1 cellular context compared by ENCODE assay signal in the genomic region with DNA sequence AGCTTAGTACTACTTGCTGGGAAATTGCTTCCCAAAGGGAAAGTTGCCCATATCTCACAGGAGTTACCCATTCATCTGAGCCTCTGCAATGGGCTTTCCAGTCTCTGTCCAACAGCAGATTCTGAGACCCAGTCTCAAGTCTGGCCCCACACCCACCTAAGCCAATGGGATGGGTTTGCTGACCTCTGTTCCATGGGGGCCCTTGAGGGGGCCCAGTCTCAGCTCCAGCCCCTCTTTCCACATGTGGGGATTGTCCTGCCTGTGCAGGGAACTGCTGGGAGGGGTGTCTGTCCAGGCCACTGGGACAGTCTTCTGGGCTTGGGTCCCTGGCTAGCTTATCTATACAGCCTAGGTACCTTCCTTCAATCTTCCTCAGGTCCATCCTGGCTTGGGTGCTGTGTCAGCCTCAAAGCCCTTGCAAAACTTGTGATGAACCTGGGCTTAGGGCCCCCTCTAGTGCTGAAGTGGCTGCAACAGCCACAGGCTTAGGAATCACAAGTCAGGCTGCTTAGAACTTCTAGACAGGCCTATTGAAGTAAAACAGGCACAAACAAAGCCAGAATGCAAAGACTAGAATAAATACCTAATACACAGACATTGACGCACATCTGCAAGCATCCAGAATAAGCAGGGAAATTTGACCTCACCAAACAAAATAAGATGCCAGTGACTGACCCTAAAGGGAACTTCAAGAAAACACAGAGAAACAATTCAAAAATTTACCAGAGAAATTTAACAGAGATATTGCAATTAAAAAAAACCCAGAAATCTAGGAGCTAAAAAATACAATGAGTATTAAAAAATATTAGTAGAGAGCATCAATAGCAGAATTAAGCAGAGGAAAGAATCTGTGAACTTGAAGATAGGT.
TF ChIP-seq lines count a peak whose summit lies in the region.

No MANE protein-coding gene starts in this region.

TF ChIP-seq in GM23338, 12 proteins besides CTCF, POLR2A, EP300 and RAD21 (continued from another document):
- TF ChIP-seq ZNF462 (CRISPR knock-in tag; IDR thresholded peaks at IDR 0.05) (no peak), STAT1 (IDR thresholded peaks at IDR 0.05; ENCODE audit: unreplicated experiment) (no peak), JUNB (IDR thresholded peaks at IDR 0.05; ENCODE audit: unreplicated experiment) (no peak), EZH2 (IDR thresholded peaks at IDR 0.05; ENCODE audit: low read depth, unreplicated experiment) (no peak), EZH2phosphoT487 (IDR thresholded peaks at IDR 0.05; ENCODE audit: unreplicated experiment) (no peak), POLR2AphosphoS5 (IDR thresholded peaks at IDR 0.05; ENCODE audit: low read depth) (no peak), ZNF331 (CRISPR knock-in tag; IDR thresholded peaks at IDR 0.05; ENCODE audit: low read depth) (no peak), CREB1 (CRISPR knock-in tag; IDR thresholded peaks at IDR 0.05; ENCODE audit: low read depth) (no peak), NANOG (IDR thresholded peaks at IDR 0.05; ENCODE audit: borderline replicate concordance) (no peak)
- TF ChIP-seq, protein P1, sequence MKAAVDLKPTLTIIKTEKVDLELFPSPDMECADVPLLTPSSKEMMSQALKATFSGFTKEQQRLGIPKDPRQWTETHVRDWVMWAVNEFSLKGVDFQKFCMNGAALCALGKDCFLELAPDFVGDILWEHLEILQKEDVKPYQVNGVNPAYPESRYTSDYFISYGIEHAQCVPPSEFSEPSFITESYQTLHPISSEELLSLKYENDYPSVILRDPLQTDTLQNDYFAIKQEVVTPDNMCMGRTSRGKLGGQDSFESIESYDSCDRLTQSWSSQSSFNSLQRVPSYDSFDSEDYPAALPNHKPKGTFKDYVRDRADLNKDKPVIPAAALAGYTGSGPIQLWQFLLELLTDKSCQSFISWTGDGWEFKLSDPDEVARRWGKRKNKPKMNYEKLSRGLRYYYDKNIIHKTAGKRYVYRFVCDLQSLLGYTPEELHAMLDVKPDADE (IDR thresholded peaks at IDR 0.05): no peak
TF ChIP-seq in GM23338: peak in this region for 0.
